Comparison of ENCODE assay signal across 9 cellular contexts in the genomic region with DNA sequence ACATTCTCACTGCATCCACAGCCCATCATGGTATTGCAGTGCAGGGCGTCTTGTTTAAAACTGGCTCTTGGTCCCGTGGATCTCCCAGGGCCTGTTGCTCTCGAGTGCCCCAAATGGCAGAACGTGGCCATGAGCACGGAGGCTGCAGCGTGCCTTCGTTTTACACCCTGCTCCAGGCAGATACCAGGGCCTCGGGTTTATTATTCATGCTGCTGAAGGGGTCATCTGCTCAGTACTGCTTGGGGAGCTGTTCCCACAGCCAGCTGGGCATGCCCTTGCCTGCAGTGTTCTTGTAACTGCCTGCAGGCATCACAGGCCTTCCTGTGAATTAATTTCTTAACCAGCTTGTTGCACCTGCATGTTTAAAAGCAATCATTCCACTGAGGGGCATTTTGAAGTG.
DNase-seq lines count a peak whose midpoint lies in the region; ATAC-seq and TF ChIP-seq lines count a peak whose summit lies in the region.
"Had no signal": no experiment of that assay in that cellular context is flagged by ENCODE, and none has a peak within 500 bp of the region (broad histone marks: within the 10 kb centered on the region; RNA-seq: fewer than 3 reads in every experiment).

No MANE protein-coding gene starts in this region.

- H4K20me1 ChIP-seq in DND-41 (ENCODE audit: insufficient read depth, low read length): no peaks in the 10 kb centered on the region
- no peaks in the 10 kb centered on the region for H4K20me1 ChIP-seq in OCI-LY1 (ENCODE audit: insufficient read depth, low read length)

- H3K27me3 ChIP-seq in DND-41 (ENCODE audit: insufficient read depth, low read length, poor library complexity): no peaks in the 10 kb centered on the region
- no peaks in the 10 kb centered on the region for H3K27me3 ChIP-seq in OCI-LY1 (ENCODE audit: insufficient read depth, low read length)
- no peaks in the 10 kb centered on the region for H3K27me3 ChIP-seq in left lung
- H3K27me3 ChIP-seq in thymus (ENCODE audit: control insufficient read depth, insufficient read depth): no peaks in the 10 kb centered on the region
- H3K27me3 ChIP-seq: gastrocnemius medialis had no signal

- WGBS in thymus: 61% methylated on average over 8 of the region's 8 CpGs

- no peak overlapping the region for H3K4me3 ChIP-seq in DND-41 (ENCODE audit: low read depth in 1 of 2, low read length in 2 of 2)
- H3K4me3 ChIP-seq in OCI-LY1 (ENCODE audit: low read depth, low read length, poor library complexity, severe bottlenecking): no peak overlapping the region
- H3K4me3 ChIP-seq in left lung: no peak overlapping the region
- H3K4me3 ChIP-seq in thymus (ENCODE audit: low read length): no peak overlapping the region
- H3K4me3 ChIP-seq: gastrocnemius medialis had no signal

- no peak overlapping the region for H3K9ac ChIP-seq in DND-41 (ENCODE audit: low read depth, low read length)
- H3K9ac ChIP-seq in OCI-LY1 (ENCODE audit: low read length): no peak overlapping the region

- H3K9me2 ChIP-seq in OCI-LY1 (ENCODE audit: low read depth, low read length): no peaks in the 10 kb centered on the region

- TF ChIP-seq CTCF in DND-41 (IDR thresholded peaks at IDR 0.05; ENCODE audit: borderline replicate concordance, extremely low read depth, low read length, poor library complexity, severe bottlenecking): no peak
- TF ChIP-seq CTCF in OCI-LY1 (IDR thresholded peaks at IDR 0.05; ENCODE audit: low read length): peak; percentile 25; the same call in 1 of the 2 replicates
- TF ChIP-seq CTCF in left lung (IDR thresholded peaks at IDR 0.05): peak in 1 of 2 donors; percentile 21

- H3K27ac ChIP-seq in DND-41 (ENCODE audit: low read length) (peak overlapping the region; percentile 45; the same call in 1 of the 2 replicates), OCI-LY1 (ENCODE audit: low read depth, low read length, poor library complexity, severe bottlenecking) (no peak overlapping the region), left lung (no peak overlapping the region), thymus (ENCODE audit: low read depth) (peak overlapping the region; percentile 84)

- no peaks in the 10 kb centered on the region for H3K9me3 ChIP-seq in DND-41 (ENCODE audit: insufficient read depth, low read length, severe bottlenecking)
- H3K9me3 ChIP-seq in OCI-LY1 (ENCODE audit: low read length): no peaks in the 10 kb centered on the region
- H3K9me3 ChIP-seq in left lung: no peaks in the 10 kb centered on the region
- H3K9me3 ChIP-seq in thymus (ENCODE audit: control insufficient read depth): no peaks in the 10 kb centered on the region
- H3K9me3 ChIP-seq: gastrocnemius medialis had no signal

- intact Hi-C loops in left lung (cut with DNase I): loop anchor here in 1 of 2 donors (10.0 kb wide), 1 partner anchor 103 kb away; no protein-coding TSS in a partner anchor

- H3K79me2 ChIP-seq in DND-41 (ENCODE audit: insufficient read depth, low read length): no peaks in the 10 kb centered on the region
- no peaks in the 10 kb centered on the region for H3K79me2 ChIP-seq in OCI-LY1 (ENCODE audit: insufficient read depth, low read length)

- H2AFZ ChIP-seq in DND-41 (ENCODE audit: low read depth, low read length): no peak overlapping the region
- H2AFZ ChIP-seq in OCI-LY1 (ENCODE audit: low read length): no peak overlapping the region

- no peaks in the 10 kb centered on the region for H3F3A ChIP-seq in OCI-LY1 (ENCODE audit: insufficient read depth, low read length)

- H3K4me1 ChIP-seq in DND-41 (ENCODE audit: insufficient read depth, low read length) (peaks cover 4% of the 10 kb centered on the region; the same call in 1 of the 2 replicates), OCI-LY1 (ENCODE audit: insufficient read depth, low read length, severe bottlenecking) (no peaks in the 10 kb centered on the region), left lung (peaks cover 3 to 29% of the 10 kb centered on the region in 2 donors), thymus (ENCODE audit: control insufficient read depth, insufficient read depth, low read length) (peaks cover 23% of the 10 kb centered on the region)

- H3K36me3 ChIP-seq in DND-41 (ENCODE audit: insufficient read depth, low read length) (peaks cover 40% of the 10 kb centered on the region), OCI-LY1 (ENCODE audit: insufficient read depth, low read length) (peaks cover 93% of the 10 kb centered on the region), left lung (peaks cover 0 to 3% of the 10 kb centered on the region in 2 donors), thymus (ENCODE audit: control insufficient read depth, insufficient read depth) (peaks cover 29% of the 10 kb centered on the region)
- H3K36me3 ChIP-seq: gastrocnemius medialis had no signal

- DNase-seq in DND-41 (no peak), amygdala (lab: John Stamatoyannopoulos, UW) (peak in 34 of 56 donors; percentile 11 to 71 (median 34)), left lung (peak; percentile 25 to 37), D341Med (ENCODE audit: low spot score) (no peak)

- ATAC-seq in DND-41 (ENCODE audit: insufficient read depth, low read depth): 0 out of 3 replicates have a peak, but pooled peaks have one; percentile 27
- no peak for ATAC-seq in left lung
- no peak for ATAC-seq in HG02571 (IDR thresholded peaks at IDR 0.05; ENCODE audit: unreplicated experiment)
- no peak for ATAC-seq in GM18909 (IDR thresholded peaks at IDR 0.05; ENCODE audit: poor library complexity, unreplicated experiment)
- ATAC-seq: gastrocnemius medialis had no signal

- no peak overlapping the region for H3K4me2 ChIP-seq in DND-41 (ENCODE audit: insufficient read depth, low read length)
- H3K4me2 ChIP-seq in OCI-LY1 (ENCODE audit: low read length): no peak overlapping the region

Comparison
In these comparisons a context has a peak if more than half of its experiments do, and no peak if none do; other contexts are left out.
1. DNase-seq: peak in amygdala (34 of 56) and left lung (2 of 2); none in DND-41 (single experiment) and D341Med (single experiment).
2. H3K27ac ChIP-seq: peak in DND-41 (single experiment) and thymus (single experiment); none in OCI-LY1 (single experiment) and left lung (0 of 2).